Comparison of ENCODE assay signal across 1 cellular context in the genomic region with DNA sequence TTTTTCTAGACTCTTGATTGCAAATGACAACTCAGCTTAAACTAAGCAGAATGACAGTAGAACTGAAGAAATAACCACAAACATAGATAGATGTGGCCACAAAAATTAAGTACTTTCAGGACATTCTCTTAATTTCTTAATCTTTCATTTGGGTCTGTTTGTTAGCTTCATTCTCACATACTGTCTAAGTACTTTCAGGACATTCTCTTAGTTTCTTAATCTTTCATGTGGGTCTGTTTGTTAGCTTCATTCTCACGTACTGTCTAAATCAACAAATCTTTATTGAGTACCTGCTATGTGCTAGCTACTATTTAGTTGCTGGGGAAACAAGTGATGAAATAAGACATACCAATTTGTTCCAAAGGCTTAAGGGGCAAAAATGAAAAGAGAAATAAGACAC.
A peak's percentile ranks its signal among the peaks of the same experiment; 100 is the strongest.
TF ChIP-seq lines count a peak whose summit lies in the region.

No MANE protein-coding gene starts in this region.

TF ChIP-seq in HepG2, 621 proteins besides CTCF, POLR2A, EP300 and RAD21 (continued from another document):
- TF ChIP-seq, protein P1, sequence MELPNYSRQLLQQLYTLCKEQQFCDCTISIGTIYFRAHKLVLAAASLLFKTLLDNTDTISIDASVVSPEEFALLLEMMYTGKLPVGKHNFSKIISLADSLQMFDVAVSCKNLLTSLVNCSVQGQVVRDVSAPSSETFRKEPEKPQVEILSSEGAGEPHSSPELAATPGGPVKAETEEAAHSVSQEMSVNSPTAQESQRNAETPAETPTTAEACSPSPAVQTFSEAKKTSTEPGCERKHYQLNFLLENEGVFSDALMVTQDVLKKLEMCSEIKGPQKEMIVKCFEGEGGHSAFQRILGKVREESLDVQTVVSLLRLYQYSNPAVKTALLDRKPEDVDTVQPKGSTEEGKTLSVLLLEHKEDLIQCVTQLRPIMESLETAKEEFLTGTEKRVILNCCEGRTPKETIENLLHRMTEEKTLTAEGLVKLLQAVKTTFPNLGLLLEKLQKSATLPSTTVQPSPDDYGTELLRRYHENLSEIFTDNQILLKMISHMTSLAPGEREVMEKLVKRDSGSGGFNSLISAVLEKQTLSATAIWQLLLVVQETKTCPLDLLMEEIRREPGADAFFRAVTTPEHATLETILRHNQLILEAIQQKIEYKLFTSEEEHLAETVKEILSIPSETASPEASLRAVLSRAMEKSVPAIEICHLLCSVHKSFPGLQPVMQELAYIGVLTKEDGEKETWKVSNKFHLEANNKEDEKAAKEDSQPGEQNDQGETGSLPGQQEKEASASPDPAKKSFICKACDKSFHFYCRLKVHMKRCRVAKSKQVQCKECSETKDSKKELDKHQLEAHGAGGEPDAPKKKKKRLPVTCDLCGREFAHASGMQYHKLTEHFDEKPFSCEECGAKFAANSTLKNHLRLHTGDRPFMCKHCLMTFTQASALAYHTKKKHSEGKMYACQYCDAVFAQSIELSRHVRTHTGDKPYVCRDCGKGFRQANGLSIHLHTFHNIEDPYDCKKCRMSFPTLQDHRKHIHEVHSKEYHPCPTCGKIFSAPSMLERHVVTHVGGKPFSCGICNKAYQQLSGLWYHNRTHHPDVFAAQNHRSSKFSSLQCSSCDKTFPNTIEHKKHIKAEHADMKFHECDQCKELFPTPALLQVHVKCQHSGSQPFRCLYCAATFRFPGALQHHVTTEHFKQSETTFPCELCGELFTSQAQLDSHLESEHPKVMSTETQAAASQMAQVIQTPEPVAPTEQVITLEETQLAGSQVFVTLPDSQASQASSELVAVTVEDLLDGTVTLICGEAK (IDR thresholded peaks at IDR 0.05): peak; percentile 27; the same call in 1 of the 2 replicates
- TF ChIP-seq, protein P1 (CRISPR knock-in tag; IDR thresholded peaks at IDR 0.05): no peak
